24 cellular contexts compared by ENCODE assay signal in genomic region chr9:115263731-115264130, GRCh38.
A peak's percentile ranks its signal among the peaks of the same experiment; 100 is the strongest.
DNase-seq lines count a peak whose midpoint lies in the region; ATAC-seq and TF ChIP-seq lines count a peak whose summit lies in the region.
"Had no signal": no experiment of that assay in that cellular context is flagged by ENCODE, and none has a peak within 500 bp of the region (broad histone marks: within the 10 kb centered on the region; RNA-seq: fewer than 3 reads in every experiment).

No MANE protein-coding gene starts in this region.

- no peak overlapping the region for H3K4me3 ChIP-seq in PC-3 (ENCODE audit: low read length)
- H3K4me3 ChIP-seq: colonic mucosa, sigmoid colon, SJSA1, tibial artery had no signal

- H3K27ac ChIP-seq in PC-3 (ENCODE audit: low read length): peak overlapping the region; percentile 99
- H3K27ac ChIP-seq: colonic mucosa, SJSA1, tibial artery had no signal

- no peaks in the 10 kb centered on the region for H3K27me3 ChIP-seq in PC-3 (ENCODE audit: low read length)
- H3K27me3 ChIP-seq: colonic mucosa, sigmoid colon, SJSA1, tibial artery had no signal

- H3K36me3 ChIP-seq in PC-3 (ENCODE audit: low read depth, low read length): no peaks in the 10 kb centered on the region
- H3K36me3 ChIP-seq: colonic mucosa, sigmoid colon, SJSA1, tibial artery had no signal

- peaks cover 7 to 18% of the 10 kb centered on the region in 2 donors for H3K27me3 Mint-ChIP-seq in T-cell
- H3K27me3 Mint-ChIP-seq: activated B cell treated with CpG ODN at 0.5 μM for 24 hours had no signal

- H3K79me2 ChIP-seq in PC-3 (ENCODE audit: low read length): no peaks in the 10 kb centered on the region

- POLR2A ChIA-PET in PC-3 (lab: Charles Lee; ENCODE audit: unreplicated experiment): no interaction called here
- POLR2A ChIA-PET in T-cell (lab: Charles Lee): no interaction called here

- H3K27ac Mint-ChIP-seq in T-cell: no peak overlapping the region
- H3K27ac Mint-ChIP-seq: activated B cell treated with CpG ODN at 0.5 μM for 24 hours; activated CD4-positive, alpha-beta memory T cell treated with anti-CD3 and anti-CD28 coated beads, Interleukin-2, amount 10 ng/mL, durations not matched to agents 7 days and 5 days; activated naive CD4-positive, alpha-beta T cell treated with anti-CD3 and anti-CD28 coated beads for 36 hours; naive B cell; T-helper 2 cell treated with Interferon-gamma antibody and Interleukin-4, amounts not matched to agents 5 μg/mL and 100 μg/mL, for 36 hours had no signal

- H3K4me1 ChIP-seq in PC-3 (ENCODE audit: insufficient read depth, low read length): peaks cover 41% of the 10 kb centered on the region
- H3K4me1 ChIP-seq: colonic mucosa had no signal

- H3K9ac ChIP-seq in PC-3 (ENCODE audit: low read length): no peak overlapping the region

- CTCF ChIA-PET in PC-3 (lab: Charles Lee) (no interaction called here), T-cell (lab: Charles Lee) (no interaction called here)

- H3K9me3 ChIP-seq in PC-3 (ENCODE audit: low read length): no peaks in the 10 kb centered on the region
- H3K9me3 ChIP-seq: colonic mucosa, sigmoid colon, SJSA1, tibial artery had no signal

- peak; percentile 88 for DNase-seq in EH (ENCODE audit: low read depth)
- DNase-seq in PC-3: no peak
- DNase-seq in fibroblast of gingiva (ENCODE audit: low read depth): peak; percentile 92
- no peak for DNase-seq in omental fat pad (ENCODE audit: low spot score)
- DNase-seq in NCI-H1436 (lab: John Stamatoyannopoulos, UW): no peak
- no peak for DNase-seq in UCSD-AML1 (lab: John Stamatoyannopoulos, UW; ENCODE audit: unreplicated experiment)
- no peak for DNase-seq in T-cell
- DNase-seq: activated B cell treated with CpG ODN at 0.5 μM for 24 hours; activated CD4-positive, alpha-beta memory T cell treated with anti-CD3 and anti-CD28 coated beads, Interleukin-2, amount 10 ng/mL, durations not matched to agents 7 days and 5 days; activated naive CD4-positive, alpha-beta T cell treated with anti-CD3 and anti-CD28 coated beads for 36 hours; colonic mucosa; COR-L47; glutamatergic neuron; GOT3; naive B cell; NCI-H2171; posterior cingulate gyrus; sigmoid colon; stimulated activated CD4-positive, alpha-beta T cell treated with anti-CD3 and anti-CD28 coated beads, Interleukin-1b, Interleukin-23, amount 100 ng/mL, for 48 hours; stimulated activated naive CD4-positive, alpha-beta T cell; tibial artery had no signal

- H2AFZ ChIP-seq in PC-3 (ENCODE audit: low read length): no peak overlapping the region

- no peaks in the 10 kb centered on the region for H3K4me1 Mint-ChIP-seq in T-cell
- H3K4me1 Mint-ChIP-seq: activated B cell treated with CpG ODN at 0.5 μM for 24 hours; activated CD4-positive, alpha-beta memory T cell treated with anti-CD3 and anti-CD28 coated beads, Interleukin-2, amount 10 ng/mL, durations not matched to agents 7 days and 5 days; naive B cell had no signal

- no peak overlapping the region for H3K4me3 Mint-ChIP-seq in T-cell
- H3K4me3 Mint-ChIP-seq: activated B cell treated with CpG ODN at 0.5 μM for 24 hours; activated CD4-positive, alpha-beta memory T cell treated with anti-CD3 and anti-CD28 coated beads, Interleukin-2, amount 10 ng/mL, durations not matched to agents 7 days and 5 days; activated naive CD4-positive, alpha-beta T cell treated with anti-CD3 and anti-CD28 coated beads for 36 hours; naive B cell; T-helper 2 cell treated with Interferon-gamma antibody and Interleukin-4, amounts not matched to agents 5 μg/mL and 100 μg/mL, for 36 hours had no signal

- BruUV-seq in PC-3 (replicated peaks; lab: Mats Ljungman, UMichigan): no TSS peak

- H3F3A ChIP-seq in PC-3 (ENCODE audit: low read length, unreplicated experiment): peaks cover 5% of the 10 kb centered on the region

- H3K9me3 Mint-ChIP-seq in T-cell: peaks cover 0 to 5% (median 0%) of the 10 kb centered on the region in 3 donors
- H3K9me3 Mint-ChIP-seq: activated B cell treated with CpG ODN at 0.5 μM for 24 hours; activated CD4-positive, alpha-beta memory T cell treated with anti-CD3 and anti-CD28 coated beads, Interleukin-2, amount 10 ng/mL, durations not matched to agents 7 days and 5 days; activated naive CD4-positive, alpha-beta T cell treated with anti-CD3 and anti-CD28 coated beads for 36 hours; T-helper 2 cell treated with Interferon-gamma antibody and Interleukin-4, amounts not matched to agents 5 μg/mL and 100 μg/mL, for 36 hours had no signal

- H4K20me1 ChIP-seq in PC-3 (ENCODE audit: low read length): no peaks in the 10 kb centered on the region; the same call in 1 of the 2 replicates

- no peak overlapping the region for H3K4me2 ChIP-seq in PC-3 (ENCODE audit: low read length)

- H3K36me3 Mint-ChIP-seq in T-cell: no peaks in the 10 kb centered on the region
- H3K36me3 Mint-ChIP-seq: naive B cell had no signal

- no peaks in the 10 kb centered on the region for H3K9me2 ChIP-seq in PC-3 (replicated peaks; ENCODE audit: low read length)

- ATAC-seq in PC-3: no peak
- peak; percentile 11 for ATAC-seq in omental fat pad (ENCODE audit: low FRiP score)
- ATAC-seq in HG03439 (IDR thresholded peaks at IDR 0.05; ENCODE audit: unreplicated experiment): no peak
- no peak for ATAC-seq in T-cell (replicated peaks in 1 of 4)

- TF ChIP-seq CTCF in PC-3 (conservative IDR thresholded peaks at IDR 0.05; ENCODE audit: low read depth, low read length) (no peak), omental fat pad (IDR thresholded peaks at IDR 0.05) (no peak)

- intact Hi-C loops in PC-3 (cut with micrococcal nuclease): loop anchor here (5.0 kb wide), 1 partner anchor 156 kb away; no protein-coding TSS in a partner anchor

Comparison
In these comparisons a context has a peak if more than half of its experiments do, and no peak if none do; other contexts are left out.
1. DNase-seq: peak in EH (single experiment) and fibroblast of gingiva (single experiment); none in PC-3 (single experiment), omental fat pad (single experiment), NCI-H1436 (single experiment), UCSD-AML1 (single experiment) and T-cell (0 of 34).